14 cellular contexts compared by ENCODE assay signal in genomic region chr5:173830421-173830820, GRCh38. TPM values are rescaled to one million over a fixed set of nuclear protein-coding genes. Genes with fewer than 3 reads are reported as not detected.
DNase-seq lines count a peak whose midpoint lies in the region; ATAC-seq and TF ChIP-seq lines count a peak whose summit lies in the region.
"Had no signal": no experiment of that assay in that cellular context is flagged by ENCODE, and none has a peak within 500 bp of the region (broad histone marks: within the 10 kb centered on the region; RNA-seq: fewer than 3 reads in every experiment).

No MANE protein-coding gene starts in this region.

- H3K27ac Mint-ChIP-seq in Calu3 (ENCODE audit: unreplicated experiment): no peak overlapping the region

- H3K36me3 Mint-ChIP-seq in Calu3 (ENCODE audit: insufficient read depth, unreplicated experiment): no peaks in the 10 kb centered on the region

- POLR2A ChIA-PET in OCI-LY7 (lab: Charles Lee): interaction anchor here (0.6 to 5.7 kb wide), 21 partner anchors 10 to 97 kb away, joined by 3 to 46 read pairs (median 4); partner anchors contain the start of gene CPEB4

- intact Hi-C loops in OCI-LY7 (cut with micrococcal nuclease; ENCODE audit: unreplicated experiment) (no loop called here), Calu3 (cut with micrococcal nuclease; ENCODE audit: unreplicated experiment) (no loop called here)

- no peak overlapping the region for H2BK5ac ChIP-seq in mesenchymal stem cell (ENCODE audit: low read depth, low read length, poor library complexity, severe bottlenecking)

- H4K20me1 ChIP-seq in DOHH2 (ENCODE audit: control insufficient read depth, insufficient read depth, low read depth, low read length) (no peaks in the 10 kb centered on the region), OCI-LY7 (ENCODE audit: insufficient read depth, low read length) (no peaks in the 10 kb centered on the region)

- DNase-seq in OCI-LY7 (ENCODE audit: low spot score) (peak; percentile 59), mesenchymal stem cell (no peak), NCI-H345 (lab: John Stamatoyannopoulos, UW) (no peak), NCI-H2196 treated with DMSO at 0.1 percent for 48 hours (lab: John Stamatoyannopoulos, UW; ENCODE audit: unreplicated experiment) (no peak), NCI-H1694 (lab: John Stamatoyannopoulos, UW) (no peak), Calu3 (no peak)
- DNase-seq: COR-L47, KG1, NCI-H1092 treated with DMSO at 0.1 percent for 48 hours, SHP77 treated with DMSO at 0.1 percent for 48 hours, T-helper 2 cell had no signal

- H3K4me1 ChIP-seq in DOHH2 (ENCODE audit: control insufficient read depth, low read length) (peaks cover 72% of the 10 kb centered on the region), OCI-LY7 (ENCODE audit: insufficient read depth, low read length, poor library complexity, severe bottlenecking) (peaks cover 88% of the 10 kb centered on the region), mesenchymal stem cell (ENCODE audit: control insufficient read depth, insufficient read depth, low read depth, low read length) (peaks cover 13% of the 10 kb centered on the region)
- H3K4me1 ChIP-seq: HAP-1 had no signal

- no peak overlapping the region for H4K91ac ChIP-seq in mesenchymal stem cell (ENCODE audit: low read length)

- no peak overlapping the region for H2BK12ac ChIP-seq in mesenchymal stem cell (ENCODE audit: low read length in 2 of 2)

- no peak overlapping the region for H3K4ac ChIP-seq in mesenchymal stem cell (ENCODE audit: low read depth in 1 of 2, low read length in 2 of 2)

- peak overlapping the region; percentile 80 for H2AK5ac ChIP-seq in mesenchymal stem cell (ENCODE audit: low read length, severe bottlenecking)

- no peak overlapping the region for H2BK120ac ChIP-seq in mesenchymal stem cell (ENCODE audit: low read depth, low read length)

- H3K9me2 ChIP-seq in DOHH2 (replicated peaks; ENCODE audit: control insufficient read depth, low read length) (no peaks in the 10 kb centered on the region), OCI-LY7 (ENCODE audit: insufficient read depth, low read length) (no peaks in the 10 kb centered on the region)

- no peak overlapping the region for H3K14ac ChIP-seq in mesenchymal stem cell (ENCODE audit: low read length in 2 of 2)

- H3K4me2 ChIP-seq in DOHH2 (ENCODE audit: low read length) (peak overlapping the region; percentile 74), OCI-LY7 (ENCODE audit: low read length) (peak overlapping the region; percentile 66), mesenchymal stem cell (ENCODE audit: low read length, poor library complexity, severe bottlenecking) (no peak overlapping the region)

- no peak overlapping the region for H3K18ac ChIP-seq in mesenchymal stem cell (ENCODE audit: low read depth in 1 of 2, low read length in 2 of 2)

- ATAC-seq in GM21390 (IDR thresholded peaks at IDR 0.05; ENCODE audit: unreplicated experiment): peak; percentile 19

- H3K79me1 ChIP-seq in mesenchymal stem cell (replicated peaks; ENCODE audit: low read length, poor library complexity, severe bottlenecking): no peaks in the 10 kb centered on the region

- H3K9me3 ChIP-seq in DOHH2 (ENCODE audit: control insufficient read depth, insufficient read depth, low read length) (no peaks in the 10 kb centered on the region), OCI-LY7 (ENCODE audit: low read length) (peaks cover 14% of the 10 kb centered on the region; the same call in 1 of the 2 replicates), mesenchymal stem cell (ENCODE audit: control insufficient read depth, low read length) (peaks cover 5% of the 10 kb centered on the region)
- H3K9me3 ChIP-seq: HAP-1 had no signal

- H3K36me3 ChIP-seq in DOHH2 (ENCODE audit: control insufficient read depth, low read length) (no peaks in the 10 kb centered on the region), OCI-LY7 (ENCODE audit: insufficient read depth, low read length) (peaks cover 13% of the 10 kb centered on the region; the same call in 1 of the 2 replicates), mesenchymal stem cell (ENCODE audit: control insufficient read depth in 1 of 2, insufficient read depth in 2 of 2, low read depth in 1 of 2, low read length in 2 of 2) (no peaks in the 10 kb centered on the region)
- H3K36me3 ChIP-seq: HAP-1 had no signal

- no peak overlapping the region for H4K8ac ChIP-seq in mesenchymal stem cell (ENCODE audit: low read length)

- H3K79me2 ChIP-seq in DOHH2 (ENCODE audit: control insufficient read depth, low read length) (no peaks in the 10 kb centered on the region), OCI-LY7 (ENCODE audit: insufficient read depth, low read depth, low read length) (no peaks in the 10 kb centered on the region)

- H3K23ac ChIP-seq in mesenchymal stem cell (ENCODE audit: low read length in 2 of 2): no peak overlapping the region

- CTCF ChIA-PET in OCI-LY7 (lab: Charles Lee; ENCODE audit: unreplicated experiment): interaction anchor here (0.7 to 1.2 kb wide), 2 partner anchors 85 to 187 kb away, joined by 3 read pairs; no protein-coding TSS in a partner anchor
- CTCF ChIA-PET in Calu3 (lab: Charles Lee): interaction anchor here (1.5 kb wide), 1 partner anchor 18 kb away, joined by 3 read pairs; no protein-coding TSS in a partner anchor

- BruUV-seq in OCI-LY7 (replicated peaks; lab: Mats Ljungman, UMichigan) (no TSS peak), Calu3 (replicated peaks; lab: Mats Ljungman, UMichigan) (no TSS peak)

- H3F3A ChIP-seq in DOHH2 (ENCODE audit: control insufficient read depth, insufficient read depth): peaks cover 4% of the 10 kb centered on the region

- H3K4me3 ChIP-seq in DOHH2 (ENCODE audit: low read length) (peak overlapping the region; percentile 49), OCI-LY7 (ENCODE audit: low read depth, low read length, poor library complexity, severe bottlenecking) (peak overlapping the region; percentile 32), mesenchymal stem cell (ENCODE audit: insufficient read depth in 1 of 2, low read depth in 1 of 2, low read length in 2 of 2) (no peak overlapping the region)
- H3K4me3 ChIP-seq: HAP-1 had no signal

- H3K27ac ChIP-seq in DOHH2 (ENCODE audit: low read depth, low read length): peak overlapping the region; percentile 60
- H3K27ac ChIP-seq in OCI-LY7 (ENCODE audit: low read depth, low read length, poor library complexity, severe bottlenecking): peak overlapping the region; percentile 75
- peak overlapping the region; percentile 81 for H3K27ac ChIP-seq in mesenchymal stem cell (ENCODE audit: low read length, poor library complexity, severe bottlenecking)

- peaks cover 5% of the 10 kb centered on the region for H3K9me3 Mint-ChIP-seq in Calu3 (ENCODE audit: low read depth, unreplicated experiment)

- H3K9ac ChIP-seq in mesenchymal stem cell (ENCODE audit: low read length): no peak overlapping the region

- peaks cover 3% of the 10 kb centered on the region for H3K4me1 Mint-ChIP-seq in Calu3 (ENCODE audit: low read depth, unreplicated experiment)

- no peak overlapping the region for H2BK15ac ChIP-seq in mesenchymal stem cell (ENCODE audit: low read depth, poor library complexity, severe bottlenecking)

- H2AFZ ChIP-seq in OCI-LY7 (ENCODE audit: low read length): peak overlapping the region; percentile 66
- H2AFZ ChIP-seq in mesenchymal stem cell (ENCODE audit: low read depth, low read length): no peak overlapping the region

- 93% methylated on average over 1 of the region's 1 CpG for WGBS in mesenchymal stem cell

- no peaks in the 10 kb centered on the region for H3K27me3 ChIP-seq in DOHH2 (ENCODE audit: control insufficient read depth, low read length)
- H3K27me3 ChIP-seq in mesenchymal stem cell (ENCODE audit: control insufficient read depth in 1 of 2, insufficient read depth in 1 of 2, low read length in 2 of 2): no peaks in the 10 kb centered on the region

- no peak overlapping the region for H3K4me3 Mint-ChIP-seq in Calu3 (ENCODE audit: low read depth, unreplicated experiment)

- TF ChIP-seq CTCF in DOHH2 (IDR thresholded peaks at IDR 0.05; ENCODE audit: low read depth, low read length, poor library complexity, severe bottlenecking) (no peak), OCI-LY7 (conservative IDR thresholded peaks at IDR 0.05; ENCODE audit: low read length) (no peak), Calu3 (IDR thresholded peaks at IDR 0.05; ENCODE audit: unreplicated experiment) (no peak)

- H3K27me3 Mint-ChIP-seq in Calu3 (ENCODE audit: unreplicated experiment): no peaks in the 10 kb centered on the region

RNA-seq across cellular contexts. Expression of gene CPEB4, which starts 57.7 kb away (rescaled TPM):
- 11.8 and 12.6 TPM in 2 replicates for total RNA-seq in OCI-LY7 (2014; rRNA removed; shearing (Covaris generic))
- 21.5 and 31.8 TPM in 2 replicates for total RNA-seq in OCI-LY7 (2022)
- 12.8 TPM for polyA plus RNA-seq in mesenchymal stem cell (2013, experiment 1 of 2)
- 12.4 TPM for polyA plus RNA-seq in mesenchymal stem cell (2013, experiment 2 of 2)
- total RNA-seq in Calu3 (2022): 30.8 and 32.0 TPM in 2 replicates

Comparison
In these comparisons a context has a peak if more than half of its experiments do, and no peak if none do; other contexts are left out.
1. H3K4me3 ChIP-seq: peak in DOHH2 (single experiment) and OCI-LY7 (single experiment); none in mesenchymal stem cell (0 of 2).
2. Peak in every context shown above with its lines, with median percentiles within 50 percentile points of each other: H3K27ac ChIP-seq.